ENCODE assay signal across 1 cellular context in genomic region chr11:128919192-128919591, GRCh38.
TF ChIP-seq lines count a peak whose summit lies in the region.

No MANE protein-coding gene starts in this region.

TF ChIP-seq in GM12878, 131 proteins besides CTCF, POLR2A, EP300 and RAD21 (continued from another document):
- TF ChIP-seq BACH1 (IDR thresholded peaks at IDR 0.05; ENCODE audit: borderline replicate concordance) (no peak), PAX8 (IDR thresholded peaks at IDR 0.05) (no peak), NR2F1 (conservative IDR thresholded peaks at IDR 0.05) (no peak), ATF3 (IDR thresholded peaks at IDR 0.05; ENCODE audit: borderline replicate concordance, extremely low read depth, low read depth, low read length) (no peak)
- TF ChIP-seq, protein P1, sequence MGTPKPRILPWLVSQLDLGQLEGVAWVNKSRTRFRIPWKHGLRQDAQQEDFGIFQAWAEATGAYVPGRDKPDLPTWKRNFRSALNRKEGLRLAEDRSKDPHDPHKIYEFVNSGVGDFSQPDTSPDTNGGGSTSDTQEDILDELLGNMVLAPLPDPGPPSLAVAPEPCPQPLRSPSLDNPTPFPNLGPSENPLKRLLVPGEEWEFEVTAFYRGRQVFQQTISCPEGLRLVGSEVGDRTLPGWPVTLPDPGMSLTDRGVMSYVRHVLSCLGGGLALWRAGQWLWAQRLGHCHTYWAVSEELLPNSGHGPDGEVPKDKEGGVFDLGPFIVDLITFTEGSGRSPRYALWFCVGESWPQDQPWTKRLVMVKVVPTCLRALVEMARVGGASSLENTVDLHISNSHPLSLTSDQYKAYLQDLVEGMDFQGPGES (IDR thresholded peaks at IDR 0.05), result no peak
TF ChIP-seq in GM12878: peak in this region for 0.
